ENCODE assay signal across 26 cellular contexts in the genomic region with DNA sequence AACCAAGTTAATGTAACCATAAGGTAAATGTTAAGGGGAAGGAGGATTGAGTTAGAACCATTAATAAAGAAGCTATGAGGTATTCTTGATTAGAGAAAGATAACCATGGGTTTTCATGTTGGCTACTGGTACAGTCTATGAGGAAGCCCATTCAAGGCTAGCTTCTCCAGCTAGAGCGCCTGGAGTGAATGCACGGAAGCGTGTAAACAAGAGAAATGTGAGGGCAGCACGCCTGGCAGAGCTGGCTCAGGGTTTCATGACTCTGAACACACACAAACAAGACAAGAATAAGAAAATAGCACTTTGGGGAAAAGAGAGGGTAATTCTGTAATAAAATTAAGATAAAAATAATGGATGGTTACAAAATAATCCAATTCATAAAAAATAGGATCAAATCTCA.
"Had no signal": no experiment of that assay in that cellular context is flagged by ENCODE, and none has a peak within 500 bp of the region (broad histone marks: within the 10 kb centered on the region; RNA-seq: fewer than 3 reads in every experiment).

No MANE protein-coding gene starts in this region.

- ATAC-seq: activated naive CD4-positive, alpha-beta T cell treated with anti-CD3 and anti-CD28 coated beads, Interleukin-2, amount 50 U/mL, for 72 hours; activated T-cell treated with anti-CD3 and anti-CD28 coated beads, Interleukin-2, amount 50 U/mL, for 72 hours; foreskin keratinocyte; left ventricle myocardium superior; pancreas; stimulated activated naive B cell treated with anti-CD40 and anti-IgM and Interleukin-4, amounts not matched to agents 10 μg/mL and 1 μg/mL and 100 μg/mL, for 72 hours had no signal

- H3K27ac ChIP-seq: breast epithelium, esophagus muscularis mucosa, foreskin keratinocyte, pancreas, stomach, tibial artery, VCaP had no signal

- H3K4me1 Mint-ChIP-seq: naive B cell; stimulated activated naive B cell treated with anti-CD40 and anti-IgM and Interleukin-4, amounts not matched to agents 10 μg/mL and 1 μg/mL and 100 μg/mL, for 72 hours had no signal

- H3K9me3 Mint-ChIP-seq: activated naive CD4-positive, alpha-beta T cell treated with anti-CD3 and anti-CD28 coated beads, Interleukin-2, amount 50 U/mL, for 72 hours; activated T-cell treated with anti-CD3 and anti-CD28 coated beads, Interleukin-2, amount 50 U/mL, for 72 hours; naive B cell; stimulated activated naive B cell treated with anti-CD40 and anti-IgM and Interleukin-4, amounts not matched to agents 10 μg/mL and 1 μg/mL and 100 μg/mL, for 72 hours had no signal

- H3K36me3 ChIP-seq: breast epithelium, esophagus muscularis mucosa, pancreas, prostate gland, stomach, tibial artery had no signal

- H3K4me3 ChIP-seq: breast epithelium, esophagus muscularis mucosa, pancreas, prostate gland, smooth muscle cell, stomach, tibial artery had no signal

- DNase-seq: activated CD4-positive, alpha-beta T cell treated with anti-CD3 and anti-CD28 coated beads for 4 hours; activated CD4-positive, alpha-beta T cell treated with anti-CD3 and anti-CD28 coated beads, Interleukin-2, amount 50 U/mL, for 4 hours; activated naive CD4-positive, alpha-beta T cell; activated T-cell treated with anti-CD3 and anti-CD28 coated beads for 4 hours; activated T-cell treated with anti-CD3 and anti-CD28 coated beads, Interleukin-2, amount 50 U/mL, for 72 hours; central memory CD4-positive, alpha-beta T cell; dermis blood vessel endothelial cell; effector CD4-positive, alpha-beta T cell; foreskin keratinocyte; left ventricle myocardium superior; mammary epithelial cell; naive B cell; pancreas; stimulated activated CD4-positive, alpha-beta T cell treated with anti-CD3 and anti-CD28 coated beads, Interleukin-1b, Interleukin-23, amount 100 ng/mL, for 48 hours; stimulated activated CD4-positive, alpha-beta T cell treated with anti-CD3 and anti-CD28 coated beads, Interleukin-4, amount 100 ng/mL, for 4 hours; stimulated activated CD8-positive, alpha-beta memory T cell treated with anti-CD3 and anti-CD28 coated beads, Interleukin-4, amount 100 ng/mL, for 48 hours; stimulated activated naive B cell treated with anti-CD40 and anti-IgM and Interleukin-4, amounts not matched to agents 10 μg/mL and 1 μg/mL and 100 μg/mL, for 72 hours; stomach; tibial artery had no signal

- H3K9me3 ChIP-seq: breast epithelium, esophagus muscularis mucosa, pancreas, prostate gland, tibial artery had no signal

- H3K27ac Mint-ChIP-seq: activated naive CD4-positive, alpha-beta T cell treated with anti-CD3 and anti-CD28 coated beads, Interleukin-2, amount 50 U/mL, for 72 hours; activated T-cell treated with anti-CD3 and anti-CD28 coated beads, Interleukin-2, amount 50 U/mL, for 72 hours; mesothelial cell of epicardium; naive B cell; stimulated activated naive B cell treated with anti-CD40 and anti-IgM and Interleukin-4, amounts not matched to agents 10 μg/mL and 1 μg/mL and 100 μg/mL, for 72 hours had no signal

- H3K36me3 Mint-ChIP-seq: activated naive CD4-positive, alpha-beta T cell treated with anti-CD3 and anti-CD28 coated beads, Interleukin-2, amount 50 U/mL, for 72 hours; naive B cell; stimulated activated naive B cell treated with anti-CD40 and anti-IgM and Interleukin-4, amounts not matched to agents 10 μg/mL and 1 μg/mL and 100 μg/mL, for 72 hours had no signal

- H3K4me3 Mint-ChIP-seq: activated T-cell treated with anti-CD3 and anti-CD28 coated beads, Interleukin-2, amount 50 U/mL, for 72 hours; mesothelial cell of epicardium; naive B cell; stimulated activated naive B cell treated with anti-CD40 and anti-IgM and Interleukin-4, amounts not matched to agents 10 μg/mL and 1 μg/mL and 100 μg/mL, for 72 hours had no signal

- H3K4me1 ChIP-seq: breast epithelium, esophagus muscularis mucosa, foreskin keratinocyte, pancreas, stomach, tibial artery had no signal

- H3K27me3 ChIP-seq: breast epithelium, esophagus muscularis mucosa, pancreas, stomach, tibial artery had no signal
